ENCODE assay signal across 1 cellular context in the genomic region with DNA sequence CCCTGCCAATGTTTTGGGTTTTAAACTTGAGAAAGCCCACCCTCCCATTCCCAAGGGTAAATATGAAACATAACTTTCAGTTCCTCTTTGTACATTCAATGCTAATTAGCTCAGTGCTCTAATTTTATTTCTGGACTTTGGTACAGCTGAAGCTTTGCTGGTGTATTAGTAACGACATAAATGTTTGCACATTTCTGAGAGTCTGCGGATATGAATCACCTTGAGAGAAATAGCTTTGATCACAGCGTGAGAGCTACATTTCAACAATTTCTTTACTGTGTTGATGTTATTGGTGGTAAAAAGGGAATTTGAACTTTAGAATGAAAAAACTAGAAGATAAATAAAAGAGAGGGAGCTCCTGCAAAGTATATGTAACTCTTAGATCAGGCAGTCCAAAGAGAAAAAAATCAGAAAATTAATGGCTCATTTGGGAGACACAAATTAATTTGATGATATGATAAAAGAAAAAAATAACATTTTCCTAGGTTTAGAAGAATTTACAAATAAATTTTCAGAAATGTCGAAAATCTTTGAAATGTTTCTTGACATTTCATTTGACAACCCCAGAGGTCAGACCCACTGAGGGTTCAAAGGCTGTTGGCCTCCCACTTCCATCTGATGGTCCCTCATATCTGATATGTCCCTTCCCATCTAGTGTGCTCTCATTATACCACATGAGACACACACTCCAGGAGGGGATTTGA.
A peak's percentile ranks its signal among the peaks of the same experiment; 100 is the strongest.
TF ChIP-seq lines count a peak whose summit lies in the region.

No MANE protein-coding gene starts in this region.

TF ChIP-seq in GM12878, 131 proteins besides CTCF, POLR2A, EP300 and RAD21 (continues in another document):
- TF ChIP-seq RUNX3 (IDR thresholded peaks at IDR 0.05; ENCODE audit: low read length) (no peak), NFYA (IDR thresholded peaks at IDR 0.05; ENCODE audit: borderline replicate concordance, low read depth, low read length) (no peak), IKZF1 (conservative IDR thresholded peaks at IDR 0.05) (peak; percentile 50), EGR1 (IDR thresholded peaks at IDR 0.05; ENCODE audit: borderline replicate concordance in 1 of 2, low read depth in 2 of 2, low read length in 2 of 2) (no peak), GATAD2B (conservative IDR thresholded peaks at IDR 0.05; ENCODE audit: low read depth) (0 out of 2 replicates have a peak, but pooled peaks have one; percentile 47), IKZF2 (IDR thresholded peaks at IDR 0.05) (peak; percentile 67 to 74; a peak in 3 of 4 replicates), MTA2 (IDR thresholded peaks at IDR 0.05; ENCODE audit: low read depth) (peak; percentile 95), KDM1A (IDR thresholded peaks at IDR 0.05; ENCODE audit: borderline replicate concordance) (no peak), MEF2A (IDR thresholded peaks at IDR 0.05; ENCODE audit: insufficient read depth, low read depth, low read length) (no peak), MEF2B (IDR thresholded peaks at IDR 0.05; ENCODE audit: partially characterized antibody, poor library complexity, severe bottlenecking) (peak; percentile 91), CREM (IDR thresholded peaks at IDR 0.05; ENCODE audit: low read depth) (no peak), BMI1 (IDR thresholded peaks at IDR 0.05; ENCODE audit: borderline replicate concordance) (peak; percentile 68), NFXL1 (IDR thresholded peaks at IDR 0.05; ENCODE audit: borderline replicate concordance) (no peak), ZBED1 (IDR thresholded peaks at IDR 0.05; ENCODE audit: borderline replicate concordance) (no peak), SUPT20H (IDR thresholded peaks at IDR 0.05; ENCODE audit: borderline replicate concordance, control insufficient read depth, low read depth, low read length) (no peak), DPF2 (IDR thresholded peaks at IDR 0.05) (peak; percentile 84), SKIL (IDR thresholded peaks at IDR 0.05; ENCODE audit: low read depth, poor library complexity, severe bottlenecking) (peak; percentile 39), NKRF (conservative IDR thresholded peaks at IDR 0.05) (0 out of 2 replicates have a peak, but pooled peaks have one; percentile 15), SPI1 (IDR thresholded peaks at IDR 0.05; ENCODE audit: borderline replicate concordance, insufficient read depth, low read depth, low read length) (peak; percentile 71; the same call in 1 of the 2 replicates), ZNF622 (IDR thresholded peaks at IDR 0.05) (no peak), BCL11A (IDR thresholded peaks at IDR 0.05; ENCODE audit: low read depth, low read length) (no peak), ZNF24 (IDR thresholded peaks at IDR 0.05) (peak; percentile 75), SMAD5 (IDR thresholded peaks at IDR 0.05; ENCODE audit: low read depth) (no peak), RCOR1 (conservative IDR thresholded peaks at IDR 0.05; ENCODE audit: low read depth, low read length) (no peak), FOXK2 (IDR thresholded peaks at IDR 0.05) (no peak), ZNF207 (IDR thresholded peaks at IDR 0.05; ENCODE audit: borderline replicate concordance) (no peak), RELA (IDR thresholded peaks at IDR 0.05; ENCODE audit: borderline replicate concordance, partially characterized antibody) (no peak), LARP7 (IDR thresholded peaks at IDR 0.05) (no peak), CHD2 (IDR thresholded peaks at IDR 0.05; ENCODE audit: borderline replicate concordance, low read depth, low read length) (no peak), ZNF217 (IDR thresholded peaks at IDR 0.05) (no peak; the same call in 1 of the 2 replicates), PAX5 (IDR thresholded peaks at IDR 0.05; ENCODE audit: borderline replicate concordance, low read depth, low read length) (no peak), CHD1 (IDR thresholded peaks at IDR 0.05; ENCODE audit: low read depth, low read length) (no peak), E4F1 (IDR thresholded peaks at IDR 0.05; ENCODE audit: borderline replicate concordance, partially characterized antibody) (no peak), EED (IDR thresholded peaks at IDR 0.05; ENCODE audit: low read depth) (no peak), KLF5 (IDR thresholded peaks at IDR 0.05; ENCODE audit: partially characterized antibody) (no peak), BRCA1 (IDR thresholded peaks at IDR 0.05; ENCODE audit: low read depth, low read length) (no peak), MXI1 (IDR thresholded peaks at IDR 0.05; ENCODE audit: low read depth, low read length) (no peak), ZNF687 (IDR thresholded peaks at IDR 0.05) (no peak), CHD4 (IDR thresholded peaks at IDR 0.05) (no peak)
- TF ChIP-seq, protein P1, sequence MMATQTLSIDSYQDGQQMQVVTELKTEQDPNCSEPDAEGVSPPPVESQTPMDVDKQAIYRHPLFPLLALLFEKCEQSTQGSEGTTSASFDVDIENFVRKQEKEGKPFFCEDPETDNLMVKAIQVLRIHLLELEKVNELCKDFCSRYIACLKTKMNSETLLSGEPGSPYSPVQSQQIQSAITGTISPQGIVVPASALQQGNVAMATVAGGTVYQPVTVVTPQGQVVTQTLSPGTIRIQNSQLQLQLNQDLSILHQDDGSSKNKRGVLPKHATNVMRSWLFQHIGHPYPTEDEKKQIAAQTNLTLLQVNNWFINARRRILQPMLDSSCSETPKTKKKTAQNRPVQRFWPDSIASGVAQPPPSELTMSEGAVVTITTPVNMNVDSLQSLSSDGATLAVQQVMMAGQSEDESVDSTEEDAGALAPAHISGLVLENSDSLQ (IDR thresholded peaks at IDR 0.05) = no peak
- TF ChIP-seq, protein P2, sequence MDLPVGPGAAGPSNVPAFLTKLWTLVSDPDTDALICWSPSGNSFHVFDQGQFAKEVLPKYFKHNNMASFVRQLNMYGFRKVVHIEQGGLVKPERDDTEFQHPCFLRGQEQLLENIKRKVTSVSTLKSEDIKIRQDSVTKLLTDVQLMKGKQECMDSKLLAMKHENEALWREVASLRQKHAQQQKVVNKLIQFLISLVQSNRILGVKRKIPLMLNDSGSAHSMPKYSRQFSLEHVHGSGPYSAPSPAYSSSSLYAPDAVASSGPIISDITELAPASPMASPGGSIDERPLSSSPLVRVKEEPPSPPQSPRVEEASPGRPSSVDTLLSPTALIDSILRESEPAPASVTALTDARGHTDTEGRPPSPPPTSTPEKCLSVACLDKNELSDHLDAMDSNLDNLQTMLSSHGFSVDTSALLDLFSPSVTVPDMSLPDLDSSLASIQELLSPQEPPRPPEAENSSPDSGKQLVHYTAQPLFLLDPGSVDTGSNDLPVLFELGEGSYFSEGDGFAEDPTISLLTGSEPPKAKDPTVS (IDR thresholded peaks at IDR 0.05; ENCODE audit: low read depth, low read length) = no peak
- TF ChIP-seq, protein P3, sequence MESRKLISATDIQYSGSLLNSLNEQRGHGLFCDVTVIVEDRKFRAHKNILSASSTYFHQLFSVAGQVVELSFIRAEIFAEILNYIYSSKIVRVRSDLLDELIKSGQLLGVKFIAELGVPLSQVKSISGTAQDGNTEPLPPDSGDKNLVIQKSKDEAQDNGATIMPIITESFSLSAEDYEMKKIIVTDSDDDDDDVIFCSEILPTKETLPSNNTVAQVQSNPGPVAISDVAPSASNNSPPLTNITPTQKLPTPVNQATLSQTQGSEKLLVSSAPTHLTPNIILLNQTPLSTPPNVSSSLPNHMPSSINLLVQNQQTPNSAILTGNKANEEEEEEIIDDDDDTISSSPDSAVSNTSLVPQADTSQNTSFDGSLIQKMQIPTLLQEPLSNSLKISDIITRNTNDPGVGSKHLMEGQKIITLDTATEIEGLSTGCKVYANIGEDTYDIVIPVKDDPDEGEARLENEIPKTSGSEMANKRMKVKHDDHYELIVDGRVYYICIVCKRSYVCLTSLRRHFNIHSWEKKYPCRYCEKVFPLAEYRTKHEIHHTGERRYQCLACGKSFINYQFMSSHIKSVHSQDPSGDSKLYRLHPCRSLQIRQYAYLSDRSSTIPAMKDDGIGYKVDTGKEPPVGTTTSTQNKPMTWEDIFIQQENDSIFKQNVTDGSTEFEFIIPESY (IDR thresholded peaks at IDR 0.05) = no peak
- TF ChIP-seq, protein P4, sequence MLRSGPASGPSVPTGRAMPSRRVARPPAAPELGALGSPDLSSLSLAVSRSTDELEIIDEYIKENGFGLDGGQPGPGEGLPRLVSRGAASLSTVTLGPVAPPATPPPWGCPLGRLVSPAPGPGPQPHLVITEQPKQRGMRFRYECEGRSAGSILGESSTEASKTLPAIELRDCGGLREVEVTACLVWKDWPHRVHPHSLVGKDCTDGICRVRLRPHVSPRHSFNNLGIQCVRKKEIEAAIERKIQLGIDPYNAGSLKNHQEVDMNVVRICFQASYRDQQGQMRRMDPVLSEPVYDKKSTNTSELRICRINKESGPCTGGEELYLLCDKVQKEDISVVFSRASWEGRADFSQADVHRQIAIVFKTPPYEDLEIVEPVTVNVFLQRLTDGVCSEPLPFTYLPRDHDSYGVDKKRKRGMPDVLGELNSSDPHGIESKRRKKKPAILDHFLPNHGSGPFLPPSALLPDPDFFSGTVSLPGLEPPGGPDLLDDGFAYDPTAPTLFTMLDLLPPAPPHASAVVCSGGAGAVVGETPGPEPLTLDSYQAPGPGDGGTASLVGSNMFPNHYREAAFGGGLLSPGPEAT (IDR thresholded peaks at IDR 0.05; ENCODE audit: low read depth) = no peak
